Comparison of ENCODE assay signal across 8 cellular contexts in the genomic region with DNA sequence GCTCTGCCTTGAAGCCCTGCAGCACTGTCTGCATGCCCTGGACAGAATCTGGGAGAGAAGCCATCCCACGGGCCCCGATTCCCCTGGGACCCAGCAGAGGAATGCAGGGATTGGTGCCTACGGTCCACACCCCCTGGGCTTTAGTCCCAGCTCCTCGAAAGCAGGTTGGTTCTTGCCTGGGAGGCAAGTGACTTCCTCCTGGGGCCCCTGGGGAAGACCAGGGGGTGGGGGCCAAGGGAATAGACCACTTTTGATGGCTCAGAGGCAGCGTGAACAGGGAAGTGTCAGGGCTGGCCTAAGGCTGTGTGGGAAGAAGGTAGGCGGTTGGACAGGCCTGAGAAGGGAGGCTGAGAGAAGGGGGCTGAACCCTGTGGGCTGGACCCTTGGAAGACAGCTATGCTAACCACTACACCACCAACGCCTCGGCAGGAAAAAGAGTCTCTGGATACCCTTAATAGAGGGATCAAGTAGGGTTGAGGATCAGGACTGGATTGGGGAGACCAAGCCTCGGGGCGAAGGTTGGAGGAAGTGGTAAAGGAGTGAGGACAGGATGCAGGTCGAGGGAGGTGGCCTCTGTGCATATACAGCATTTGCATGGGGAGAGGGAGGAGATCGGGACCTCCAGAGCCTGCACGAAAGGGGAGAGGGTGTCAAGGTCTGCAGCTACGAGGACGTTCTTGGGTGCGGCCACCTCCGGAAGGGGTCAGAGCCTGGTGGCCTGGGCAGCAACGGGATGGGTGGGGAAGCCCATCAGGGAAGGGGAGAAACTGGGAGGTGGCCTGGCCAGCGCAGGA. TPM values are rescaled to one million over a fixed set of nuclear protein-coding genes. Genes with fewer than 3 reads are reported as not detected.
DNase-seq lines count a peak whose midpoint lies in the region; ATAC-seq, FAIRE-seq and TF ChIP-seq lines count a peak whose summit lies in the region.

No MANE protein-coding gene starts in this region.

- peak overlapping the region; percentile 91 for H3K4me3 Mint-ChIP-seq in activated naive CD4-positive, alpha-beta T cell treated with anti-CD3 and anti-CD28 coated beads for 36 hours
- H3K4me3 Mint-ChIP-seq in activated CD4-positive, alpha-beta memory T cell treated with anti-CD3 and anti-CD28 coated beads for 36 hours, result peak overlapping the region; percentile 84

- no peak for FAIRE-seq in pancreas (lab: Jason Lieb, UNC)

- ATAC-seq in HG03135 (IDR thresholded peaks at IDR 0.05; ENCODE audit: unreplicated experiment), result peak; percentile 16
- ATAC-seq in pancreas, result peak in 1 of 4 donors; percentile 2
- no peak for ATAC-seq in GM18870 (IDR thresholded peaks at IDR 0.05; ENCODE audit: unreplicated experiment)

- H3K27ac ChIP-seq in pancreas, result peak overlapping the region; percentile 55 to 76 (median 61)

- peaks cover 12% of the 10 kb centered on the region for H3K36me3 Mint-ChIP-seq in activated naive CD4-positive, alpha-beta T cell treated with anti-CD3 and anti-CD28 coated beads for 36 hours (ENCODE audit: low read depth)
- H3K36me3 Mint-ChIP-seq in activated CD4-positive, alpha-beta memory T cell treated with anti-CD3 and anti-CD28 coated beads for 36 hours, result peaks cover 17% of the 10 kb centered on the region

- H3K4me1 Mint-ChIP-seq in activated naive CD4-positive, alpha-beta T cell treated with anti-CD3 and anti-CD28 coated beads for 36 hours (ENCODE audit: low read depth), result peaks cover 22% of the 10 kb centered on the region
- peaks cover 28% of the 10 kb centered on the region for H3K4me1 Mint-ChIP-seq in activated CD4-positive, alpha-beta memory T cell treated with anti-CD3 and anti-CD28 coated beads for 36 hours (ENCODE audit: low read depth)

- intact Hi-C loops in activated naive CD4-positive, alpha-beta T cell treated with anti-CD3 and anti-CD28 coated beads for 36 hours (cut with micrococcal nuclease), result loop anchor here (2.0 to 5.0 kb wide), 6 partner anchors 144 to 961 kb away; partner anchors contain the start of genes APBA3, FSD1, HDGFL2 and MRPL54
- intact Hi-C loops in activated CD4-positive, alpha-beta memory T cell treated with anti-CD3 and anti-CD28 coated beads for 36 hours (cut with micrococcal nuclease), result loop anchor here (5.0 kb wide), 2 partner anchors 321 to 1069 kb away; partner anchors contain the start of genes CHAF1A, DUS3L and SH3GL1
- intact Hi-C loops in pancreas (cut with DNase I), result no loop called here

- peak; percentile 14 for DNase-seq in activated naive CD4-positive, alpha-beta T cell treated with anti-CD3 and anti-CD28 coated beads for 36 hours
- no peak for DNase-seq in activated naive CD4-positive, alpha-beta T cell treated with anti-CD3 and anti-CD28 coated beads, Interleukin-2, amount 50 U/mL, for 16 hours
- DNase-seq in activated CD4-positive, alpha-beta memory T cell treated with anti-CD3 and anti-CD28 coated beads for 36 hours, result peak; percentile 37
- DNase-seq in foreskin fibroblast, result peak; percentile 52 to 76
- DNase-seq in pancreas, result peak in 3 of 6 donors; percentile 39 to 51 (median 41)
- no peak for DNase-seq in activated CD4-positive, CD25-positive, alpha-beta regulatory T cell (lab: John Stamatoyannopoulos, UW)

- H3K27ac Mint-ChIP-seq in activated naive CD4-positive, alpha-beta T cell treated with anti-CD3 and anti-CD28 coated beads for 36 hours, result peak overlapping the region; percentile 77
- H3K27ac Mint-ChIP-seq in activated CD4-positive, alpha-beta memory T cell treated with anti-CD3 and anti-CD28 coated beads for 36 hours, result peak overlapping the region; percentile 83

- no peak for TF ChIP-seq CTCF in foreskin fibroblast (IDR thresholded peaks at IDR 0.05; ENCODE audit: low read depth, low read length)
- no peak for TF ChIP-seq CTCF in pancreas (IDR thresholded peaks at IDR 0.05)

- H3K9me3 ChIP-seq in pancreas, result no peaks in the 10 kb centered on the region

- 2 to 3% methylated on average over 19 of the region's 19 CpGs for WGBS in pancreas, 2 donors

- peaks cover 0 to 10% (median 7%) of the 10 kb centered on the region in 3 donors for H3K4me1 ChIP-seq in pancreas

- peaks cover 3% of the 10 kb centered on the region for H3K27me3 Mint-ChIP-seq in activated naive CD4-positive, alpha-beta T cell treated with anti-CD3 and anti-CD28 coated beads for 36 hours (ENCODE audit: low read depth)
- peaks cover 5% of the 10 kb centered on the region for H3K27me3 Mint-ChIP-seq in activated CD4-positive, alpha-beta memory T cell treated with anti-CD3 and anti-CD28 coated beads for 36 hours

- H3K4me3 ChIP-seq in foreskin fibroblast (ENCODE audit: low read depth in 1 of 2, low read length in 2 of 2) (peak overlapping the region; percentile 94 to 95), pancreas (peak overlapping the region; percentile 87 to 96 (median 94))

- no peaks in the 10 kb centered on the region for H3K27me3 ChIP-seq in pancreas

- peaks cover 0 to 14% (median 9%) of the 10 kb centered on the region in 3 donors for H3K36me3 ChIP-seq in pancreas

- H3K9me3 Mint-ChIP-seq in activated naive CD4-positive, alpha-beta T cell treated with anti-CD3 and anti-CD28 coated beads for 36 hours, result no peaks in the 10 kb centered on the region
- no peaks in the 10 kb centered on the region for H3K9me3 Mint-ChIP-seq in activated CD4-positive, alpha-beta memory T cell treated with anti-CD3 and anti-CD28 coated beads for 36 hours

- POLR2A ChIA-PET in activated CD4-positive, alpha-beta memory T cell treated with anti-CD3 and anti-CD28 coated beads for 36 hours (lab: Charles Lee), result no interaction called here

- CTCF ChIA-PET in activated naive CD4-positive, alpha-beta T cell treated with anti-CD3 and anti-CD28 coated beads for 36 hours (lab: Charles Lee), result interaction anchor here (1.9 kb wide), 1 partner anchor 68 kb away, joined by 8 read pairs; the partner anchor contains the start of gene FEM1A
- CTCF ChIA-PET in activated CD4-positive, alpha-beta memory T cell treated with anti-CD3 and anti-CD28 coated beads for 36 hours (lab: Charles Lee), result interaction anchor here (0.6 to 2.3 kb wide), 3 partner anchors 10 to 68 kb away, joined by 3 to 10 read pairs (median 6); partner anchors contain the start of gene FEM1A

RNA-seq across cellular contexts. Expression of gene DPP9, which starts 0.8 kb away (rescaled TPM):
- 10 to 100 TPM; 40.8 to 41.9 TPM for total RNA-seq in activated naive CD4-positive, alpha-beta T cell treated with anti-CD3 and anti-CD28 coated beads for 36 hours
- 10 to 100 TPM; 54.8 to 57.5 TPM for total RNA-seq in activated CD4-positive, alpha-beta memory T cell treated with anti-CD3 and anti-CD28 coated beads for 36 hours
- 10 to 100 TPM; 19.0 to 36.7 (median 25.0) TPM for total RNA-seq in pancreas
- polyA plus RNA-seq in pancreas, result 10 to 100 TPM; 30.4 to 47.4 TPM

RNA-seq across cellular contexts. Expression of gene MYDGF, which starts 52.7 kb away (rescaled TPM):
- 10 to 100 TPM; 43.5 to 45.5 TPM for total RNA-seq in activated naive CD4-positive, alpha-beta T cell treated with anti-CD3 and anti-CD28 coated beads for 36 hours
- 10 to 100 TPM; 72.9 to 74.7 TPM for total RNA-seq in activated CD4-positive, alpha-beta memory T cell treated with anti-CD3 and anti-CD28 coated beads for 36 hours
- 100 to 1,000 TPM in 1 of 6 donors, 10 to 100 TPM in 5; 56.7 to 102 (median 66.4) TPM for total RNA-seq in pancreas
- 10 to 100 TPM; 50.3 to 80.6 TPM for polyA plus RNA-seq in pancreas

Comparison
In these comparisons a context has a peak if more than half of its experiments do, and no peak if none do; other contexts are left out.
1. DNase-seq: peak in activated naive CD4-positive, alpha-beta T cell treated with anti-CD3 and anti-CD28 coated beads for 36 hours (single experiment), activated CD4-positive, alpha-beta memory T cell treated with anti-CD3 and anti-CD28 coated beads for 36 hours (single experiment) and foreskin fibroblast (2 of 2); none in activated naive CD4-positive, alpha-beta T cell treated with anti-CD3 and anti-CD28 coated beads, Interleukin-2, amount 50 U/mL, for 16 hours (single experiment) and activated CD4-positive, CD25-positive, alpha-beta regulatory T cell (0 of 4).
2. intact Hi-C loops: an anchor here in activated naive CD4-positive, alpha-beta T cell treated with anti-CD3 and anti-CD28 coated beads for 36 hours (2.0 to 5.0 kb wide) and activated CD4-positive, alpha-beta memory T cell treated with anti-CD3 and anti-CD28 coated beads for 36 hours (5.0 kb wide); none called in pancreas.